In genomic region chr2:128623776-128624424, GRCh38 we compare ENCODE assay signal across 8 cellular contexts.
DNase-seq lines count a peak whose midpoint lies in the region; ATAC-seq and TF ChIP-seq lines count a peak whose summit lies in the region.

No MANE protein-coding gene starts in this region.

- no peaks in the 10 kb centered on the region for H3K27me3 Mint-ChIP-seq in CD8-positive, alpha-beta T cell (ENCODE audit: low read depth)

- DNase-seq in PC-9 (peak; percentile 21 to 78), left kidney (ENCODE audit: low read depth, low spot score) (peak; percentile 81), uterus (no peak), ascending aorta (ENCODE audit: low spot score in 2 of 2) (no peak)
- DNase-seq in CD8-positive, alpha-beta T cell = no peak

- CTCF ChIA-PET in PC-9 (lab: Charles Lee) = no interaction called here
- CTCF ChIA-PET in CD8-positive, alpha-beta T cell (lab: Charles Lee) = no interaction called here

- no peak overlapping the region for H3K27ac Mint-ChIP-seq in CD8-positive, alpha-beta T cell

- peak overlapping the region; percentile 66 for H3K27ac ChIP-seq in BLaER1
- peak overlapping the region; percentile 27 for H3K27ac ChIP-seq in PC-9
- no peak overlapping the region for H3K27ac ChIP-seq in uterus
- H3K27ac ChIP-seq in ascending aorta = no peak overlapping the region
- no peak overlapping the region for H3K27ac ChIP-seq in CD8-positive, alpha-beta T cell (ENCODE audit: low read depth, low read length)

- no peaks in the 10 kb centered on the region for H3K9me3 Mint-ChIP-seq in CD8-positive, alpha-beta T cell

- no peaks in the 10 kb centered on the region; the same call in 1 of the 2 replicates for H3F3A ChIP-seq in PC-9 (ENCODE audit: insufficient read depth, low read depth)

- H3K36me3 ChIP-seq in BLaER1 = no peaks in the 10 kb centered on the region
- no peaks in the 10 kb centered on the region for H3K36me3 ChIP-seq in PC-9 (ENCODE audit: low read depth)
- H3K36me3 ChIP-seq in uterus = no peaks in the 10 kb centered on the region
- H3K36me3 ChIP-seq in ascending aorta = no peaks in the 10 kb centered on the region
- no peaks in the 10 kb centered on the region for H3K36me3 ChIP-seq in CD8-positive, alpha-beta T cell (ENCODE audit: insufficient read depth, low read length)

- no peak for TF ChIP-seq POLR2A in uterus (IDR thresholded peaks at IDR 0.05)

- H3K4me1 ChIP-seq in BLaER1 (peaks cover 18% of the 10 kb centered on the region), PC-9 (replicated peaks; ENCODE audit: insufficient read depth) (peaks cover 13% of the 10 kb centered on the region), uterus (no peaks in the 10 kb centered on the region), ascending aorta (no peaks in the 10 kb centered on the region)
- no peaks in the 10 kb centered on the region for H3K4me1 ChIP-seq in CD8-positive, alpha-beta T cell (ENCODE audit: insufficient read depth, low read length)

- no peak overlapping the region for H3K4me3 Mint-ChIP-seq in CD8-positive, alpha-beta T cell

- no peaks in the 10 kb centered on the region for H4K20me1 ChIP-seq in BLaER1
- H4K20me1 ChIP-seq in PC-9 (ENCODE audit: insufficient read depth) = no peaks in the 10 kb centered on the region

- H2AFZ ChIP-seq in PC-9 = peak overlapping the region; percentile 55; the same call in 1 of the 2 replicates

- no peaks in the 10 kb centered on the region for H3K36me3 Mint-ChIP-seq in CD8-positive, alpha-beta T cell

- H3K27me3 ChIP-seq in BLaER1 (no peaks in the 10 kb centered on the region), PC-9 (ENCODE audit: insufficient read depth, low read depth) (peaks cover 6% of the 10 kb centered on the region; the same call in 1 of the 2 replicates), uterus (no peaks in the 10 kb centered on the region), ascending aorta (no peaks in the 10 kb centered on the region)
- no peaks in the 10 kb centered on the region for H3K27me3 ChIP-seq in CD8-positive, alpha-beta T cell (ENCODE audit: insufficient read depth, low read length)

- BruUV-seq in PC-9 (replicated peaks; lab: Mats Ljungman, UMichigan) = no TSS peak

- TF ChIP-seq CTCF in PC-9 (conservative IDR thresholded peaks at IDR 0.05) = no peak
- TF ChIP-seq CTCF in uterus (IDR thresholded peaks at IDR 0.05) = no peak
- no peak for TF ChIP-seq CTCF in ascending aorta (IDR thresholded peaks at IDR 0.05)
- TF ChIP-seq CTCF in CD8-positive, alpha-beta T cell (IDR thresholded peaks at IDR 0.05) = no peak

- intact Hi-C loops in PC-9 (cut with micrococcal nuclease; ENCODE audit: unreplicated experiment) (no loop called here), uterus (cut with DNase I; ENCODE audit: low total_unique reads) (no loop called here), ascending aorta (cut with DNase I) (no loop called here)
- intact Hi-C loops in CD8-positive, alpha-beta T cell (cut with DNase I, micrococcal nuclease) = no loop called here

- H3K9ac ChIP-seq in BLaER1 = peak overlapping the region; percentile 55; the same call in 1 of the 2 replicates

- ATAC-seq in GM19043 (IDR thresholded peaks at IDR 0.05; ENCODE audit: low read depth, unreplicated experiment) = peak; percentile 76
- peak; percentile 63 for ATAC-seq in HG03135 (IDR thresholded peaks at IDR 0.05; ENCODE audit: unreplicated experiment)
- ATAC-seq in CD8-positive, alpha-beta T cell = no peak

- H3K4me3 ChIP-seq in BLaER1 = no peak overlapping the region
- peak overlapping the region; percentile 24; the same call in 1 of the 2 replicates for H3K4me3 ChIP-seq in PC-9
- no peak overlapping the region for H3K4me3 ChIP-seq in uterus
- no peak overlapping the region for H3K4me3 ChIP-seq in ascending aorta
- no peak overlapping the region for H3K4me3 ChIP-seq in CD8-positive, alpha-beta T cell (ENCODE audit: low read depth, low read length)

- H3K4me1 Mint-ChIP-seq in CD8-positive, alpha-beta T cell (ENCODE audit: low read depth) = peaks cover 4% of the 10 kb centered on the region

- no peaks in the 10 kb centered on the region for H3K79me2 ChIP-seq in PC-9 (ENCODE audit: low read depth)

- H3K9me3 ChIP-seq in BLaER1 (no peaks in the 10 kb centered on the region), PC-9 (ENCODE audit: insufficient read depth, low read depth) (no peaks in the 10 kb centered on the region), uterus (no peaks in the 10 kb centered on the region), ascending aorta (no peaks in the 10 kb centered on the region)
- no peaks in the 10 kb centered on the region for H3K9me3 ChIP-seq in CD8-positive, alpha-beta T cell (ENCODE audit: low read length)

- H3K4me2 ChIP-seq in BLaER1 (peak overlapping the region; percentile 61), PC-9 (peak overlapping the region; percentile 63)

- POLR2A ChIA-PET in PC-9 (lab: Charles Lee; ENCODE audit: unreplicated experiment) = no interaction called here
- POLR2A ChIA-PET in CD8-positive, alpha-beta T cell (lab: Charles Lee) = no interaction called here

- no peaks in the 10 kb centered on the region for H3K9me2 ChIP-seq in PC-9 (ENCODE audit: insufficient read depth)

Comparison
In these comparisons a context has a peak if more than half of its experiments do, and no peak if none do; other contexts are left out.
1. H3K27ac ChIP-seq: peak in BLaER1 (single experiment) and PC-9 (single experiment); none in uterus (0 of 2), ascending aorta (0 of 2) and CD8-positive, alpha-beta T cell (single experiment).
2. DNase-seq: peak in PC-9 (2 of 2) and left kidney (single experiment); none in uterus (0 of 2), ascending aorta (0 of 2) and CD8-positive, alpha-beta T cell (0 of 7).